In genomic region chr17:29292071-29292991, GRCh38 we compare ENCODE assay signal across 8 cellular contexts. TPM values are rescaled to one million over a fixed set of nuclear protein-coding genes. Genes with fewer than 3 reads are reported as not detected.
A peak's percentile ranks its signal among the peaks of the same experiment; 100 is the strongest.
DNase-seq lines count a peak whose midpoint lies in the region; ATAC-seq, FAIRE-seq and TF ChIP-seq lines count a peak whose summit lies in the region.

No MANE protein-coding gene starts in this region.

- peaks cover 49% of the 10 kb centered on the region for H3K36me3 Mint-ChIP-seq in activated T-helper 2 cell treated with anti-CD3 and anti-CD28 coated beads, Interferon-gamma antibody, Interleukin-2, Interleukin-4, amounts not matched to agents 10 μg/mL and 5 μg/mL and 100 μg/mL, durations not matched to agents 14 hours and 24 hours and 36 hours (ENCODE audit: low read depth)
- H3K36me3 Mint-ChIP-seq in natural killer cell treated with Interleukin-12 subunit alpha and Interleukin-12 subunit beta and Interleukin-15 and Interleukin-18, amount 100 ng/mL, for 72 hours = peaks cover 12% of the 10 kb centered on the region

- no peaks in the 10 kb centered on the region for H3K27me3 Mint-ChIP-seq in activated T-helper 2 cell treated with anti-CD3 and anti-CD28 coated beads, Interferon-gamma antibody, Interleukin-2, Interleukin-4, amounts not matched to agents 10 μg/mL and 5 μg/mL and 100 μg/mL, durations not matched to agents 14 hours and 24 hours and 36 hours (ENCODE audit: low read depth)
- H3K27me3 Mint-ChIP-seq in natural killer cell treated with Interleukin-12 subunit alpha and Interleukin-12 subunit beta and Interleukin-15 and Interleukin-18, amount 100 ng/mL, for 72 hours = no peaks in the 10 kb centered on the region

- H3K9me3 Mint-ChIP-seq in activated T-helper 2 cell treated with anti-CD3 and anti-CD28 coated beads, Interferon-gamma antibody, Interleukin-2, Interleukin-4, amounts not matched to agents 10 μg/mL and 5 μg/mL and 100 μg/mL, durations not matched to agents 14 hours and 24 hours and 36 hours = no peaks in the 10 kb centered on the region
- H3K9me3 Mint-ChIP-seq in natural killer cell treated with Interleukin-12 subunit alpha and Interleukin-12 subunit beta and Interleukin-15 and Interleukin-18, amount 100 ng/mL, for 72 hours = no peaks in the 10 kb centered on the region

- H3K27ac Mint-ChIP-seq in activated T-helper 2 cell treated with anti-CD3 and anti-CD28 coated beads, Interferon-gamma antibody, Interleukin-2, Interleukin-4, amounts not matched to agents 10 μg/mL and 5 μg/mL and 100 μg/mL, durations not matched to agents 14 hours and 24 hours and 36 hours = peak overlapping the region; percentile 87
- peak overlapping the region; percentile 78 to 99 for H3K27ac Mint-ChIP-seq in natural killer cell treated with Interleukin-12 subunit alpha and Interleukin-12 subunit beta and Interleukin-15 and Interleukin-18, amount 100 ng/mL, for 72 hours

- ATAC-seq in natural killer cell treated with Interleukin-12 subunit alpha and Interleukin-12 subunit beta and Interleukin-15 and Interleukin-18, amount 100 ng/mL, for 72 hours = peak; percentile 29 to 40
- no peak for ATAC-seq in HG03025 (IDR thresholded peaks at IDR 0.05; ENCODE audit: low FRiP score, unreplicated experiment)

- no peak for TF ChIP-seq POLR2A in H54 (IDR thresholded peaks at IDR 0.05; ENCODE audit: low read depth, low read length)

- no peak for FAIRE-seq in H54 (lab: Jason Lieb, UNC)

- H3K4me3 Mint-ChIP-seq in activated T-helper 2 cell treated with anti-CD3 and anti-CD28 coated beads, Interferon-gamma antibody, Interleukin-2, Interleukin-4, amounts not matched to agents 10 μg/mL and 5 μg/mL and 100 μg/mL, durations not matched to agents 14 hours and 24 hours and 36 hours (ENCODE audit: low read depth) = peak overlapping the region; percentile 99
- H3K4me3 Mint-ChIP-seq in natural killer cell treated with Interleukin-12 subunit alpha and Interleukin-12 subunit beta and Interleukin-15 and Interleukin-18, amount 100 ng/mL, for 72 hours = peak overlapping the region; percentile 98

- peak; percentile 69 for DNase-seq in AG20443 (ENCODE audit: low spot score)
- DNase-seq in H54 (ENCODE audit: insufficient read length, low spot score) = peak; percentile 52
- DNase-seq in NOMO-1 treated with dmso at 0.1 percent for 144 hours (lab: John Stamatoyannopoulos, UW; ENCODE audit: unreplicated experiment) = peak; percentile 19
- DNase-seq in activated T-helper 2 cell treated with anti-CD3 and anti-CD28 coated beads, Interferon-gamma antibody, Interleukin-2, Interleukin-4, amounts not matched to agents 10 μg/mL and 5 μg/mL and 100 μg/mL, durations not matched to agents 14 hours and 24 hours and 36 hours (ENCODE audit: low spot score) = peak; percentile 40
- DNase-seq in fibroblast of peridontal ligament (ENCODE audit: extremely low read depth) = peak; percentile 66
- peak; percentile 63 for DNase-seq in natural killer cell treated with Interleukin-12 subunit alpha and Interleukin-12 subunit beta and Interleukin-15 and Interleukin-18, amount 100 ng/mL, for 72 hours (ENCODE audit: low spot score)
- peak; percentile 29 to 55 (median 48) for DNase-seq in stimulated activated naive CD4-positive, alpha-beta T cell (lab: John Stamatoyannopoulos, UW)

- intact Hi-C loops in activated T-helper 2 cell treated with anti-CD3 and anti-CD28 coated beads, Interferon-gamma antibody, Interleukin-2, Interleukin-4, amounts not matched to agents 10 μg/mL and 5 μg/mL and 100 μg/mL, durations not matched to agents 14 hours and 24 hours and 36 hours (cut with micrococcal nuclease) = loop anchor here (2.0 to 5.0 kb wide), 3 partner anchors 100 to 275 kb away; partner anchors contain the start of genes ABHD15, TAOK1 and TP53I13

- H3K4me1 Mint-ChIP-seq in activated T-helper 2 cell treated with anti-CD3 and anti-CD28 coated beads, Interferon-gamma antibody, Interleukin-2, Interleukin-4, amounts not matched to agents 10 μg/mL and 5 μg/mL and 100 μg/mL, durations not matched to agents 14 hours and 24 hours and 36 hours (ENCODE audit: low read depth) = peaks cover 28% of the 10 kb centered on the region
- peaks cover 40 to 55% of the 10 kb centered on the region in 2 donors for H3K4me1 Mint-ChIP-seq in natural killer cell treated with Interleukin-12 subunit alpha and Interleukin-12 subunit beta and Interleukin-15 and Interleukin-18, amount 100 ng/mL, for 72 hours (ENCODE audit: low read depth in 2 of 2)

RNA-seq across cellular contexts. Expression of gene NUFIP2, which starts 1.6 kb away (rescaled TPM):
- 83.3 and 85.7 TPM in 2 replicates for total RNA-seq in activated T-helper 2 cell treated with anti-CD3 and anti-CD28 coated beads, Interferon-gamma antibody, Interleukin-2, Interleukin-4, amounts not matched to agents 10 μg/mL and 5 μg/mL and 100 μg/mL, durations not matched to agents 14 hours and 24 hours and 36 hours
- total RNA-seq in natural killer cell treated with Interleukin-12 subunit alpha and Interleukin-12 subunit beta and Interleukin-15 and Interleukin-18, amount 100 ng/mL, for 72 hours = 10 to 100 TPM; 74.2 to 97.0 TPM

RNA-seq across cellular contexts. Expression of gene CRYBA1, which starts 45.7 kb away (rescaled TPM):
- not detected in 2 replicates for total RNA-seq in activated T-helper 2 cell treated with anti-CD3 and anti-CD28 coated beads, Interferon-gamma antibody, Interleukin-2, Interleukin-4, amounts not matched to agents 10 μg/mL and 5 μg/mL and 100 μg/mL, durations not matched to agents 14 hours and 24 hours and 36 hours
- total RNA-seq in natural killer cell treated with Interleukin-12 subunit alpha and Interleukin-12 subunit beta and Interleukin-15 and Interleukin-18, amount 100 ng/mL, for 72 hours = not detected

Comparison
In these comparisons a context has a peak if more than half of its experiments do, and no peak if none do; other contexts are left out.
1. DNase-seq: peak in every context shown above with its lines; median percentile 69 in AG20443; 66 in fibroblast of peridontal ligament; 63 in natural killer cell treated with Interleukin-12 subunit alpha and Interleukin-12 subunit beta and Interleukin-15 and Interleukin-18, amount 100 ng/mL, for 72 hours; 52 in H54; 48 in stimulated activated naive CD4-positive, alpha-beta T cell; 40 in activated T-helper 2 cell treated with anti-CD3 and anti-CD28 coated beads, Interferon-gamma antibody, Interleukin-2, Interleukin-4, amounts not matched to agents 10 μg/mL and 5 μg/mL and 100 μg/mL, durations not matched to agents 14 hours and 24 hours and 36 hours; 19 in NOMO-1 treated with dmso at 0.1 percent for 144 hours.